In the genomic region with DNA sequence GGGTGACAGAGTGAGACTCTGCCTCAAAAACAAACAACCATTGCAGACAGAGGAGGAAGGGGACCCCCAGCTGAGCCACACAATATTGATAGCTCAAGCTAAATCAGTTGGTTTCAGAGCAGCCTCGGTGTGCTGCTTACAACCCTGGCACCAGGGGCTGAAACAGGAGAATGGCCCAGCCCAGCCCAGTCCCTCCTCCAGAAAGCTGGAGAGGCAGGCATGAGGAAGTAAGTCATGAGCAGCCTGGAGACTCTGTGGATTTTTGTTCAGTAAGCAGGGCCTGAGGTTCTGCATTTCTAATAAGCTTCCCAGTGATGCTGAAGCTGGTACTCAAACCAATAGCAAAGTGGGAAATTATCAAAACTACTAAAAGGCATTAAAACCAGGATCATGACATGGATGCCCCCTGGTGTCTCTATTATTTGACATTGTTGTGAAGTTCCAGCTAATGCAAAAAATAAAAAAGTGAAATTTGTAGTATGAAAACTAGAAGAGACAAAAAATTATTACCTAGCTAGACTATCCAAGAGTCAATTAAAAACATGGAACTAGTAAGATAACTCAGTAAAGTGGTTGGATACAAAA, we compare ENCODE assay signal across 1 cellular context.
TF ChIP-seq lines count a peak whose summit lies in the region.

No MANE protein-coding gene starts in this region.

TF ChIP-seq in HepG2, 621 proteins besides CTCF, POLR2A, EP300 and RAD21:
- TF ChIP-seq ZNF282 (IDR thresholded peaks at IDR 0.05; ENCODE audit: partially characterized antibody): no peak
- no peak for TF ChIP-seq ZNF180 (CRISPR knock-in tag; IDR thresholded peaks at IDR 0.05; ENCODE audit: borderline replicate concordance, low read depth)
- TF ChIP-seq, protein P1, sequence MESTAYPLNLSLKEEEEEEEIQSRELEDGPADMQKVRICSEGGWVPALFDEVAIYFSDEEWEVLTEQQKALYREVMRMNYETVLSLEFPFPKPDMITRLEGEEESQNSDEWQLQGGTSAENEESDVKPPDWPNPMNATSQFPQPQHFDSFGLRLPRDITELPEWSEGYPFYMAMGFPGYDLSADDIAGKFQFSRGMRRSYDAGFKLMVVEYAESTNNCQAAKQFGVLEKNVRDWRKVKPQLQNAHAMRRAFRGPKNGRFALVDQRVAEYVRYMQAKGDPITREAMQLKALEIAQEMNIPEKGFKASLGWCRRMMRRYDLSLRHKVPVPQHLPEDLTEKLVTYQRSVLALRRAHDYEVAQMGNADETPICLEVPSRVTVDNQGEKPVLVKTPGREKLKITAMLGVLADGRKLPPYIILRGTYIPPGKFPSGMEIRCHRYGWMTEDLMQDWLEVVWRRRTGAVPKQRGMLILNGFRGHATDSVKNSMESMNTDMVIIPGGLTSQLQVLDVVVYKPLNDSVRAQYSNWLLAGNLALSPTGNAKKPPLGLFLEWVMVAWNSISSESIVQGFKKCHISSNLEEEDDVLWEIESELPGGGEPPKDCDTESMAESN (CRISPR knock-in tag; conservative IDR thresholded peaks at IDR 0.05): no peak
- TF ChIP-seq, protein P2, sequence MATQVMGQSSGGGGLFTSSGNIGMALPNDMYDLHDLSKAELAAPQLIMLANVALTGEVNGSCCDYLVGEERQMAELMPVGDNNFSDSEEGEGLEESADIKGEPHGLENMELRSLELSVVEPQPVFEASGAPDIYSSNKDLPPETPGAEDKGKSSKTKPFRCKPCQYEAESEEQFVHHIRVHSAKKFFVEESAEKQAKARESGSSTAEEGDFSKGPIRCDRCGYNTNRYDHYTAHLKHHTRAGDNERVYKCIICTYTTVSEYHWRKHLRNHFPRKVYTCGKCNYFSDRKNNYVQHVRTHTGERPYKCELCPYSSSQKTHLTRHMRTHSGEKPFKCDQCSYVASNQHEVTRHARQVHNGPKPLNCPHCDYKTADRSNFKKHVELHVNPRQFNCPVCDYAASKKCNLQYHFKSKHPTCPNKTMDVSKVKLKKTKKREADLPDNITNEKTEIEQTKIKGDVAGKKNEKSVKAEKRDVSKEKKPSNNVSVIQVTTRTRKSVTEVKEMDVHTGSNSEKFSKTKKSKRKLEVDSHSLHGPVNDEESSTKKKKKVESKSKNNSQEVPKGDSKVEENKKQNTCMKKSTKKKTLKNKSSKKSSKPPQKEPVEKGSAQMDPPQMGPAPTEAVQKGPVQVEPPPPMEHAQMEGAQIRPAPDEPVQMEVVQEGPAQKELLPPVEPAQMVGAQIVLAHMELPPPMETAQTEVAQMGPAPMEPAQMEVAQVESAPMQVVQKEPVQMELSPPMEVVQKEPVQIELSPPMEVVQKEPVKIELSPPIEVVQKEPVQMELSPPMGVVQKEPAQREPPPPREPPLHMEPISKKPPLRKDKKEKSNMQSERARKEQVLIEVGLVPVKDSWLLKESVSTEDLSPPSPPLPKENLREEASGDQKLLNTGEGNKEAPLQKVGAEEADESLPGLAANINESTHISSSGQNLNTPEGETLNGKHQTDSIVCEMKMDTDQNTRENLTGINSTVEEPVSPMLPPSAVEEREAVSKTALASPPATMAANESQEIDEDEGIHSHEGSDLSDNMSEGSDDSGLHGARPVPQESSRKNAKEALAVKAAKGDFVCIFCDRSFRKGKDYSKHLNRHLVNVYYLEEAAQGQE (IDR thresholded peaks at IDR 0.05; ENCODE audit: borderline replicate concordance in 1 of 2, low read depth in 1 of 2, low read length in 2 of 2): no peak
- no peak for TF ChIP-seq ATRX (CRISPR knock-in tag; IDR thresholded peaks at IDR 0.05; ENCODE audit: borderline replicate concordance)
- no peak for TF ChIP-seq EED (CRISPR knock-in tag; IDR thresholded peaks at IDR 0.05)
- no peak for TF ChIP-seq ZNF761 (CRISPR knock-in tag; conservative IDR thresholded peaks at IDR 0.05)
- TF ChIP-seq, protein P3, sequence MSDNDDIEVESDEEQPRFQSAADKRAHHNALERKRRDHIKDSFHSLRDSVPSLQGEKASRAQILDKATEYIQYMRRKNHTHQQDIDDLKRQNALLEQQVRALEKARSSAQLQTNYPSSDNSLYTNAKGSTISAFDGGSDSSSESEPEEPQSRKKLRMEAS (IDR thresholded peaks at IDR 0.05): no peak
- no peak for TF ChIP-seq MEIS1 (CRISPR knock-in tag; IDR thresholded peaks at IDR 0.05; ENCODE audit: borderline replicate concordance)
- TF ChIP-seq ATF5 (CRISPR knock-in tag; IDR thresholded peaks at IDR 0.05; ENCODE audit: low read depth): no peak
- no peak for TF ChIP-seq ZNF326 (CRISPR knock-in tag; IDR thresholded peaks at IDR 0.05; ENCODE audit: borderline replicate concordance)
- TF ChIP-seq, protein P4, sequence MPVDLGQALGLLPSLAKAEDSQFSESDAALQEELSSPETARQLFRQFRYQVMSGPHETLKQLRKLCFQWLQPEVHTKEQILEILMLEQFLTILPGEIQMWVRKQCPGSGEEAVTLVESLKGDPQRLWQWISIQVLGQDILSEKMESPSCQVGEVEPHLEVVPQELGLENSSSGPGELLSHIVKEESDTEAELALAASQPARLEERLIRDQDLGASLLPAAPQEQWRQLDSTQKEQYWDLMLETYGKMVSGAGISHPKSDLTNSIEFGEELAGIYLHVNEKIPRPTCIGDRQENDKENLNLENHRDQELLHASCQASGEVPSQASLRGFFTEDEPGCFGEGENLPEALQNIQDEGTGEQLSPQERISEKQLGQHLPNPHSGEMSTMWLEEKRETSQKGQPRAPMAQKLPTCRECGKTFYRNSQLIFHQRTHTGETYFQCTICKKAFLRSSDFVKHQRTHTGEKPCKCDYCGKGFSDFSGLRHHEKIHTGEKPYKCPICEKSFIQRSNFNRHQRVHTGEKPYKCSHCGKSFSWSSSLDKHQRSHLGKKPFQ (CRISPR knock-in tag; IDR thresholded peaks at IDR 0.05; ENCODE audit: insufficient replicate concordance): no peak
- TF ChIP-seq JUNB (CRISPR knock-in tag; IDR thresholded peaks at IDR 0.05; ENCODE audit: borderline replicate concordance): no peak
- TF ChIP-seq, protein P5, sequence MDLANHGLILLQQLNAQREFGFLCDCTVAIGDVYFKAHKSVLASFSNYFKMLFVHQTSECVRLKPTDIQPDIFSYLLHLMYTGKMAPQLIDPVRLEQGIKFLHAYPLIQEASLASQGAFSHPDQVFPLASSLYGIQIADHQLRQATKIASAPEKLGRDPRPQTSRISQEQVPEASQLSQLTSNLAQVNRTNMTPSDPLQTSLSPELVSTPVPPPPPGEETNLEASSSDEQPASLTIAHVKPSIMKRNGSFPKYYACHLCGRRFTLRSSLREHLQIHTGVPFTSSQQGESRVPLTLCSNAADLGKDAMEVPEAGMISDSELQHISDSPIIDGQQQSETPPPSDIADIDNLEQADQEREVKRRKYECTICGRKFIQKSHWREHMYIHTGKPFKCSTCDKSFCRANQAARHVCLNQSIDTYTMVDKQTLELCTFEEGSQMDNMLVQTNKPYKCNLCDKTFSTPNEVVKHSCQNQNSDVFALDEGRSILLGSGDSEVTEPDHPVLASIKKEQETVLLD (CRISPR knock-in tag; IDR thresholded peaks at IDR 0.05; ENCODE audit: low read depth): no peak
